In genomic region chr22:43407591-43407990, GRCh38 we compare ENCODE assay signal across 21 cellular contexts. TPM values are rescaled to one million over a fixed set of nuclear protein-coding genes. Genes with fewer than 3 reads are reported as not detected.
"Had no signal": no experiment of that assay in that cellular context is flagged by ENCODE, and none has a peak within 500 bp of the region (broad histone marks: within the 10 kb centered on the region; RNA-seq: fewer than 3 reads in every experiment).

No MANE protein-coding gene starts in this region.

- H3K4me3 ChIP-seq: colonic mucosa, gastrocnemius medialis, heart left ventricle, hepatocyte, neural progenitor cell, sigmoid colon, suprapubic skin, vagina had no signal

- H3K9me3 ChIP-seq: colonic mucosa, gastrocnemius medialis, heart left ventricle, sigmoid colon, suprapubic skin, vagina had no signal

- H3K36me3 ChIP-seq: colonic mucosa, gastrocnemius medialis, heart left ventricle, neural progenitor cell, sigmoid colon, suprapubic skin, vagina had no signal

- H3K4me1 ChIP-seq: colonic mucosa, gastrocnemius medialis, parathyroid adenoma, vagina had no signal

- DNase-seq: colonic mucosa; effector CD8-positive, alpha-beta T cell; gastrocnemius medialis; left cardiac atrium; naive thymus-derived CD4-positive, alpha-beta T cell; sigmoid colon; stimulated activated CD4-positive, alpha-beta T cell treated with anti-CD3 and anti-CD28 coated beads, Interleukin-4, amount 100 ng/mL, for 4 hours; stimulated activated naive CD8-positive, alpha-beta T cell treated with anti-CD3 and anti-CD28 coated beads, Interleukin-15, amount 100 ng/mL, for 72 hours; trophoblast cell had no signal

- H3K27me3 ChIP-seq: vagina had no signal

- ATAC-seq: esophagus mucosa; gastrocnemius medialis; heart left ventricle; left cardiac atrium; naive thymus-derived CD4-positive, alpha-beta T cell; stimulated activated memory B cell treated with anti-CD40 and anti-IgM and Interleukin-4, amounts not matched to agents 10 μg/mL and 1 μg/mL and 100 μg/mL, for 72 hours; stimulated activated naive CD8-positive, alpha-beta T cell treated with anti-CD3 and anti-CD28 coated beads, Interleukin-15, amount 100 ng/mL, for 72 hours had no signal

- H3K27ac ChIP-seq: colonic mucosa, epithelial cell of prostate, gastrocnemius medialis, heart left ventricle, hepatocyte, neural progenitor cell, parathyroid adenoma, sigmoid colon, suprapubic skin, vagina had no signal

RNA-seq across cellular contexts. Expression of gene MPPED1, which starts 4.2 kb away (rescaled TPM):
- total RNA-seq: esophagus mucosa; gastrocnemius medialis; kidney epithelial cell; mucosa of gallbladder; naive thymus-derived CD4-positive, alpha-beta T cell; osteoblast; sigmoid colon had no signal
